23 cellular contexts compared by ENCODE assay signal in the genomic region with DNA sequence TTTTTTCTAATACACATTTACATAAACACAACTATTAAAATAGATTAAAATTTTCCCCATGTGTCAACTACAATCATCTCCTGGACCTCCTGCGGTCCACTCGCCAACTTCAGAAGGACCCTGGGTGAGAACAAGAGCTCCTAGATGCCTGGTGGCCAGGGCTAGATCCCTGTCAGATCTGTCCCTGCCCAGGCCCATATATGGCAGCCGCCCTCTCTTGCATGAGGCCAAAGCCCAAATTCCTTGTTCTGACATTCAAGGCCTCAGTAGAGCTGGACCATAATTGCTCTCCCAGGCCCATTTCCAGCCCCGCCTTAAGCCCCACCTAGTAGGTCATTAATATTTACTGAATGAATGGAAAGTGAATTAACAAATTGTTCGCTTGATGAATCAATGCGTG.
DNase-seq lines count a peak whose midpoint lies in the region; ATAC-seq, FAIRE-seq and TF ChIP-seq lines count a peak whose summit lies in the region.
"Had no signal": no experiment of that assay in that cellular context is flagged by ENCODE, and none has a peak within 500 bp of the region (broad histone marks: within the 10 kb centered on the region; RNA-seq: fewer than 3 reads in every experiment).

No MANE protein-coding gene starts in this region.

- H3K4me1 Mint-ChIP-seq in activated naive CD4-positive, alpha-beta T cell treated with anti-CD3 and anti-CD28 coated beads for 36 hours (ENCODE audit: low read depth), result no peaks in the 10 kb centered on the region
- H3K4me1 Mint-ChIP-seq: CD14-positive monocyte; CD4-positive, alpha-beta memory T cell; CD4-positive, CD25-positive, alpha-beta regulatory T cell; CD8-positive, alpha-beta memory T cell had no signal

- H2BK20ac ChIP-seq in H1 (ENCODE audit: low read length), result no peak overlapping the region

- no peak overlapping the region for H4K8ac ChIP-seq in H1 (ENCODE audit: extremely low read depth, insufficient read depth, low read length)

- in situ Hi-C loops in HepG2 (cut with HindIII; ENCODE audit: extremely low pct_ligation_motif_present, low pct_unique_long_range_greater_than_20kb), result no loop called here

- H3K4me1 ChIP-seq in HepG2 (ENCODE audit: insufficient read depth, low read length), result no peaks in the 10 kb centered on the region
- no peaks in the 10 kb centered on the region for H3K4me1 ChIP-seq in right lobe of liver
- H3K4me1 ChIP-seq in H1 (replicated peaks in 1 of 4; ENCODE audit: control insufficient read depth in 3 of 4, insufficient read depth in 4 of 4, low read length in 3 of 4), result no peaks in the 10 kb centered on the region
- no peaks in the 10 kb centered on the region for H3K4me1 ChIP-seq in osteoblast (ENCODE audit: insufficient read depth, low read length)
- H3K4me1 ChIP-seq: BE2C, BLaER1 had no signal

- H3K23ac ChIP-seq in H1 (ENCODE audit: insufficient read length), result no peak overlapping the region

- H3K23me2 ChIP-seq in H1 (ENCODE audit: low read depth, low read length), result peaks cover 15% of the 10 kb centered on the region; the same call in 1 of the 2 replicates

- H3K18ac ChIP-seq in H1 (ENCODE audit: extremely low read depth, low read length), result no peak overlapping the region

- H2AK5ac ChIP-seq in H1 (ENCODE audit: low read depth, low read length), result no peak overlapping the region

- H3K79me1 ChIP-seq in H1 (ENCODE audit: low read depth, low read length), result no peaks in the 10 kb centered on the region

- CTCF ChIA-PET in HepG2 (lab: Yijun Ruan, JAX; ENCODE audit: low intra/inter-chr PET ratio, low total read pairs) (no interaction called here), H1 (lab: Charles Lee; ENCODE audit: partially characterized antibody) (interaction anchor here (0.8 to 3.8 kb wide), 8 partner anchors 8 to 304 kb away, joined by 3 to 19 read pairs (median 3); no protein-coding TSS in a partner anchor)
- CTCF ChIA-PET in activated naive CD4-positive, alpha-beta T cell treated with anti-CD3 and anti-CD28 coated beads for 36 hours (lab: Charles Lee), result no interaction called here

- H3K36me3 ChIP-seq in HepG2 (replicated peaks in 1 of 2; ENCODE audit: control insufficient read depth in 1 of 2, insufficient read depth in 2 of 2, low read length in 2 of 2), result no peaks in the 10 kb centered on the region
- H3K36me3 ChIP-seq in right lobe of liver, result no peaks in the 10 kb centered on the region
- no peaks in the 10 kb centered on the region for H3K36me3 ChIP-seq in H1 (ENCODE audit: control insufficient read depth in 2 of 4, insufficient read depth in 4 of 4, low read length in 3 of 4)
- no peaks in the 10 kb centered on the region for H3K36me3 ChIP-seq in osteoblast (ENCODE audit: insufficient read depth, low read length)
- H3K36me3 ChIP-seq: BE2C, BLaER1 had no signal

- no peaks in the 10 kb centered on the region for H3K9me3 ChIP-seq in HepG2 (ENCODE audit: low read length)
- no peaks in the 10 kb centered on the region for H3K9me3 ChIP-seq in right lobe of liver
- no peaks in the 10 kb centered on the region for H3K9me3 ChIP-seq in H1 (ENCODE audit: insufficient read depth in 2 of 2, low read depth in 1 of 2, low read length in 1 of 2)
- no peaks in the 10 kb centered on the region for H3K9me3 ChIP-seq in osteoblast (ENCODE audit: low read depth, low read length)
- H3K9me3 ChIP-seq: BE2C, BLaER1 had no signal

- DNase-seq in HepG2 (ENCODE audit: low spot score), result no peak
- DNase-seq in right lobe of liver, result no peak
- no peak for DNase-seq in H1 (ENCODE audit: low read depth in 1 of 2, low spot score in 2 of 2)
- peak; percentile 61 for DNase-seq in osteoblast (ENCODE audit: insufficient read length, low spot score, missing footprints)
- DNase-seq in activated naive CD4-positive, alpha-beta T cell treated with anti-CD3 and anti-CD28 coated beads for 36 hours, result no peak
- no peak for DNase-seq in DMS79 (lab: John Stamatoyannopoulos, UW)
- DNase-seq: 8988T; ACHN; BE2C; C1 segment of cervical spinal cord; CD4-positive, alpha-beta memory T cell; CD4-positive, CD25-positive, alpha-beta regulatory T cell; CD8-positive, alpha-beta memory T cell; COR-L47; DND-41; EL; GDM1 had no signal

- TF ChIP-seq RAD21 in HepG2 (CRISPR knock-in tag; IDR thresholded peaks at IDR 0.05) (no peak), H1 (IDR thresholded peaks at IDR 0.05 in 1 of 2, conservative IDR thresholded peaks at IDR 0.05 in 1 of 2; ENCODE audit: low read depth in 2 of 2, low read length in 2 of 2) (no peak)

- H2AFZ ChIP-seq in HepG2 (ENCODE audit: low read length) (no peak overlapping the region), H1 (ENCODE audit: low read length) (no peak overlapping the region), osteoblast (ENCODE audit: low read length) (no peak overlapping the region)

- BruUV-seq in HepG2 (replicated peaks; lab: Mats Ljungman, UMichigan), result no TSS peak

- no peak overlapping the region for H2BK15ac ChIP-seq in H1 (ENCODE audit: low read length)

- H3K27me3 ChIP-seq in HepG2 (ENCODE audit: control insufficient read depth in 1 of 2, insufficient read depth in 2 of 2, low read length in 2 of 2) (peaks cover 1 to 7% of the 10 kb centered on the region in 2 experiments; a peak in 1 of 5 replicates), right lobe of liver (no peaks in the 10 kb centered on the region), H1 (replicated peaks in 1 of 4; ENCODE audit: control insufficient read depth in 3 of 4, extremely low read depth in 1 of 4, insufficient read depth in 3 of 4, low read length in 3 of 4) (no peaks in the 10 kb centered on the region), osteoblast (ENCODE audit: insufficient read depth, low read length) (no peaks in the 10 kb centered on the region)
- H3K27me3 ChIP-seq: BE2C, BLaER1 had no signal

- H3K27ac ChIP-seq in HepG2 (ENCODE audit: extremely low read length, insufficient read depth, low read length) (no peak overlapping the region), right lobe of liver (no peak overlapping the region), H1 (ENCODE audit: low read depth, low read length) (no peak overlapping the region), osteoblast (ENCODE audit: low read depth, low read length) (no peak overlapping the region)
- H3K27ac ChIP-seq: BLaER1 had no signal

- WGBS in HepG2 (ENCODE audit: low lambda C conversion rate), result 35% methylated on average over 6 of the region's 6 CpGs
- WGBS in right lobe of liver (ENCODE audit: insufficient coverage, low coverage, low lambda C conversion rate, missing lambda C conversion rate), result 79% methylated on average over 6 of the region's 6 CpGs
- WGBS in H1 (ENCODE audit: extremely low coverage in 1 of 2, insufficient coverage in 1 of 2, insufficient read length in 1 of 2, insufficient replicate concordance in 2 of 2, low coverage in 1 of 2, low lambda C conversion rate in 2 of 2, missing lambda C conversion rate in 1 of 2), 2 experiments, result 90% methylated on average over 6 of the region's 6 CpGs; no CpG with 5 or more reads in 1 of the 2 experiments

- TF ChIP-seq CTCF in HepG2 (CRISPR knock-in tag; IDR thresholded peaks at IDR 0.05) (no peak), right lobe of liver (IDR thresholded peaks at IDR 0.05) (no peak), H1 (IDR thresholded peaks at IDR 0.05; ENCODE audit: control extremely low read depth in 1 of 3, insufficient read depth in 1 of 3, low read depth in 1 of 3, low read length in 3 of 3) (no peak), osteoblast (IDR thresholded peaks at IDR 0.05; ENCODE audit: extremely low read depth, low read depth, low read length) (no peak)

- ATAC-seq in HepG2 (no peak), right lobe of liver (no peak)
- ATAC-seq: GM12878 had no signal

- H4K5ac ChIP-seq in H1 (ENCODE audit: insufficient read length, low read depth, low read length), result no peak overlapping the region

- no peak overlapping the region for H3K9ac ChIP-seq in HepG2 (ENCODE audit: insufficient read depth, low read depth, low read length)
- no peak overlapping the region for H3K9ac ChIP-seq in H1 (replicated peaks in 1 of 4; ENCODE audit: extremely low read depth in 1 of 4, low read depth in 3 of 4, low read length in 3 of 4)
- H3K9ac ChIP-seq: BLaER1 had no signal

- intact Hi-C loops in HepG2 (cut with micrococcal nuclease; ENCODE audit: unreplicated experiment) (no loop called here), right lobe of liver (cut with DNase I) (no loop called here)
- intact Hi-C loops in activated naive CD4-positive, alpha-beta T cell treated with anti-CD3 and anti-CD28 coated beads for 36 hours (cut with micrococcal nuclease), result no loop called here

- no peaks in the 10 kb centered on the region for H3K36me3 Mint-ChIP-seq in activated naive CD4-positive, alpha-beta T cell treated with anti-CD3 and anti-CD28 coated beads for 36 hours (ENCODE audit: low read depth)
- H3K36me3 Mint-ChIP-seq: CD14-positive monocyte; CD4-positive, alpha-beta memory T cell; CD4-positive, CD25-positive, alpha-beta regulatory T cell; CD8-positive, alpha-beta memory T cell had no signal

- H3K4ac ChIP-seq in H1 (replicated peaks; ENCODE audit: insufficient read length, low read depth, low read length), result no peak overlapping the region

- FAIRE-seq in HepG2 (lab: Jason Lieb, UNC), result no peak
- FAIRE-seq in H1 (lab: Jason Lieb, UNC), result no peak
- FAIRE-seq: A204.1, GM12878, GM12892, GM18507 had no signal

- POLR2A ChIA-PET in HepG2 (lab: Yijun Ruan, JAX) (no interaction called here), H1 (lab: Charles Lee; ENCODE audit: partially characterized antibody) (interaction anchor here (1.2 kb wide), 1 partner anchor 19 kb away, joined by 3 read pairs; no protein-coding TSS in a partner anchor)

- no peak overlapping the region for H3K4me2 ChIP-seq in HepG2 (ENCODE audit: low read depth, low read length)
- H3K4me2 ChIP-seq in H1 (ENCODE audit: insufficient read depth in 1 of 2, low read depth in 2 of 2, low read length in 2 of 2), result no peak overlapping the region
- H3K4me2 ChIP-seq in osteoblast (ENCODE audit: insufficient read depth, low read length), result no peak overlapping the region
- H3K4me2 ChIP-seq: BLaER1 had no signal

- H2BK12ac ChIP-seq in H1 (ENCODE audit: low read depth, low read length), result no peak overlapping the region

- TF ChIP-seq EP300 in HepG2 (IDR thresholded peaks at IDR 0.05; ENCODE audit: low read depth in 2 of 2, low read length in 2 of 2) (no peak), HepG2 (CRISPR knock-in tag; IDR thresholded peaks at IDR 0.05; ENCODE audit: borderline replicate concordance) (no peak), H1 (IDR thresholded peaks at IDR 0.05; ENCODE audit: borderline replicate concordance in 1 of 2, low read depth in 2 of 2, low read length in 2 of 2) (no peak)

- TF ChIP-seq POLR2A in HepG2 (IDR thresholded peaks at IDR 0.05; ENCODE audit: insufficient read depth in 1 of 2, low read depth in 2 of 2, low read length in 2 of 2) (no peak), right lobe of liver (IDR thresholded peaks at IDR 0.05) (no peak), H1 (IDR thresholded peaks at IDR 0.05; ENCODE audit: control extremely low read depth in 1 of 2, low read depth in 2 of 2, low read length in 2 of 2) (no peak)

- no peaks in the 10 kb centered on the region for H3K79me2 ChIP-seq in HepG2 (ENCODE audit: insufficient read depth, low read length)
- no peaks in the 10 kb centered on the region for H3K79me2 ChIP-seq in H1 (ENCODE audit: control insufficient read depth in 1 of 2, insufficient read depth in 2 of 2, low read length in 2 of 2)
- no peaks in the 10 kb centered on the region for H3K79me2 ChIP-seq in osteoblast (ENCODE audit: insufficient read depth, low read length)

- no peak overlapping the region for H3K14ac ChIP-seq in H1 (ENCODE audit: insufficient read length)

- H4K20me1 ChIP-seq in HepG2 (ENCODE audit: insufficient read depth, low read length) (0 out of 2 replicates have a peak, but pooled peaks cover 3% of the 10 kb centered on the region), H1 (replicated peaks in 1 of 2; ENCODE audit: control insufficient read depth in 1 of 2, insufficient read depth in 2 of 2, low read length in 2 of 2) (peaks cover 0 to 9% of the 10 kb centered on the region in 2 experiments), osteoblast (ENCODE audit: insufficient read depth, low read length) (no peaks in the 10 kb centered on the region)
- H4K20me1 ChIP-seq: BLaER1 had no signal

- no peak overlapping the region for H3K4me3 ChIP-seq in HepG2 (replicated peaks in 1 of 3; ENCODE audit: insufficient read depth in 1 of 3, low read depth in 2 of 3, low read length in 3 of 3)
- H3K4me3 ChIP-seq in right lobe of liver, result no peak overlapping the region
- no peak overlapping the region for H3K4me3 ChIP-seq in H1 (ENCODE audit: extremely low read depth in 1 of 4, insufficient read depth in 2 of 4, low read depth in 3 of 4, low read length in 4 of 4)
- H3K4me3 ChIP-seq in osteoblast (ENCODE audit: insufficient read depth, low read length), result no peak overlapping the region
- H3K4me3 ChIP-seq: BLaER1, GM12878 had no signal

- no peak overlapping the region for H4K91ac ChIP-seq in H1 (replicated peaks; ENCODE audit: insufficient read length, low read length)

- H3K4me3 Mint-ChIP-seq in activated naive CD4-positive, alpha-beta T cell treated with anti-CD3 and anti-CD28 coated beads for 36 hours, result no peak overlapping the region
- H3K4me3 Mint-ChIP-seq: CD14-positive monocyte; CD4-positive, alpha-beta memory T cell; CD4-positive, CD25-positive, alpha-beta regulatory T cell; CD8-positive, alpha-beta memory T cell had no signal

- H3K27ac Mint-ChIP-seq in activated naive CD4-positive, alpha-beta T cell treated with anti-CD3 and anti-CD28 coated beads for 36 hours, result no peak overlapping the region
- H3K27ac Mint-ChIP-seq: CD14-positive monocyte; CD4-positive, alpha-beta memory T cell; CD4-positive, CD25-positive, alpha-beta regulatory T cell; CD8-positive, alpha-beta memory T cell had no signal

- no peak overlapping the region for H2BK120ac ChIP-seq in H1 (replicated peaks; ENCODE audit: low read depth, low read length)

- H3K9me3 Mint-ChIP-seq in activated naive CD4-positive, alpha-beta T cell treated with anti-CD3 and anti-CD28 coated beads for 36 hours, result no peaks in the 10 kb centered on the region
- H3K9me3 Mint-ChIP-seq: CD14-positive monocyte; CD8-positive, alpha-beta memory T cell had no signal

- H3K56ac ChIP-seq in H1 (replicated peaks; ENCODE audit: insufficient read length, low read depth, low read length), result no peak overlapping the region

- no peaks in the 10 kb centered on the region for H3K27me3 Mint-ChIP-seq in activated naive CD4-positive, alpha-beta T cell treated with anti-CD3 and anti-CD28 coated beads for 36 hours (ENCODE audit: low read depth)
- H3K27me3 Mint-ChIP-seq: CD4-positive, alpha-beta memory T cell; CD4-positive, CD25-positive, alpha-beta regulatory T cell had no signal

- no peak overlapping the region for H2BK5ac ChIP-seq in H1 (ENCODE audit: low read depth, low read length)
